Comparison of ENCODE assay signal across 8 cellular contexts in genomic region chr17:40819528-40820125, GRCh38. TPM values are rescaled to one million over a fixed set of nuclear protein-coding genes. Genes with fewer than 3 reads are reported as not detected.
DNase-seq lines count a peak whose midpoint lies in the region; ATAC-seq and TF ChIP-seq lines count a peak whose summit lies in the region.

No MANE protein-coding gene starts in this region.

- no peaks in the 10 kb centered on the region for H3K27me3 ChIP-seq in psoas muscle (ENCODE audit: insufficient read depth in 3 of 3, low read length in 2 of 3)

- no peaks in the 10 kb centered on the region for H3K9me3 Mint-ChIP-seq in activated CD4-positive, alpha-beta memory T cell treated with anti-CD3 and anti-CD28 coated beads, Interleukin-2, amount 10 ng/mL, durations not matched to agents 7 days and 5 days

- CTCF ChIA-PET in activated CD4-positive, alpha-beta memory T cell treated with anti-CD3 and anti-CD28 coated beads, Interleukin-2, amount 10 ng/mL, durations not matched to agents 7 days and 5 days (lab: Charles Lee): interaction anchor here (0.6 to 2.4 kb wide), 10 partner anchors 16 to 869 kb away, joined by 3 to 11 read pairs (median 4); no protein-coding TSS in a partner anchor
- CTCF ChIA-PET in GM10248 (lab: Yijun Ruan, JAX): interaction anchor here (1.0 to 3.3 kb wide), 8 partner anchors 11 to 846 kb away, joined by 3 to 17 read pairs (median 4); no protein-coding TSS in a partner anchor

- H3K36me3 Mint-ChIP-seq in activated CD4-positive, alpha-beta memory T cell treated with anti-CD3 and anti-CD28 coated beads, Interleukin-2, amount 10 ng/mL, durations not matched to agents 7 days and 5 days (ENCODE audit: low read depth): peaks cover 24% of the 10 kb centered on the region

- H3K27me3 Mint-ChIP-seq in activated CD4-positive, alpha-beta memory T cell treated with anti-CD3 and anti-CD28 coated beads, Interleukin-2, amount 10 ng/mL, durations not matched to agents 7 days and 5 days: peaks cover 1% of the 10 kb centered on the region

- intact Hi-C loops in psoas muscle (cut with DNase I): no loop called here

- H3K27ac ChIP-seq in psoas muscle: peak overlapping the region; percentile 90

- H3K9me3 ChIP-seq in psoas muscle: no peaks in the 10 kb centered on the region

- H3K27ac Mint-ChIP-seq in activated CD4-positive, alpha-beta memory T cell treated with anti-CD3 and anti-CD28 coated beads, Interleukin-2, amount 10 ng/mL, durations not matched to agents 7 days and 5 days: peak overlapping the region; percentile 69

- peaks cover 17% of the 10 kb centered on the region for H3K4me1 ChIP-seq in psoas muscle

- WGBS in psoas muscle, 3 donors: 30 to 36% (median 35%) methylated on average over 9 of the region's 9 CpGs

- TF ChIP-seq CTCF in psoas muscle (IDR thresholded peaks at IDR 0.05) (no peak), GM10248 (IDR thresholded peaks at IDR 0.05; ENCODE audit: control extremely low read depth, extremely low read depth, low read depth, missing control alignments) (no peak)

- peaks cover 42% of the 10 kb centered on the region for H3K4me1 Mint-ChIP-seq in activated CD4-positive, alpha-beta memory T cell treated with anti-CD3 and anti-CD28 coated beads, Interleukin-2, amount 10 ng/mL, durations not matched to agents 7 days and 5 days

- H3K4me3 ChIP-seq in psoas muscle: peak overlapping the region; percentile 89

- POLR2A ChIA-PET in activated CD4-positive, alpha-beta memory T cell treated with anti-CD3 and anti-CD28 coated beads, Interleukin-2, amount 10 ng/mL, durations not matched to agents 7 days and 5 days (lab: Charles Lee): interaction anchor here (1.3 to 2.6 kb wide), 3 partner anchors 172 to 870 kb away, joined by 3 to 19 read pairs (median 6); partner anchors contain the start of gene SMARCE1
- POLR2A ChIA-PET in GM10248 (lab: Yijun Ruan, JAX): no interaction called here

- peak overlapping the region; percentile 74 for H3K4me3 Mint-ChIP-seq in activated CD4-positive, alpha-beta memory T cell treated with anti-CD3 and anti-CD28 coated beads, Interleukin-2, amount 10 ng/mL, durations not matched to agents 7 days and 5 days

- DNase-seq in NCI-H82 (lab: John Stamatoyannopoulos, UW) (peak; percentile 12), NCI-H82 treated with DMSO at 0.1 percent for 48 hours (lab: John Stamatoyannopoulos, UW; ENCODE audit: unreplicated experiment) (no peak), globus pallidus (ENCODE audit: low spot score) (peak; percentile 18), psoas muscle (no peak), GM10248 (ENCODE audit: extremely low spot score) (no peak)
- DNase-seq in activated CD4-positive, alpha-beta memory T cell treated with anti-CD3 and anti-CD28 coated beads, Interleukin-2, amount 10 ng/mL, durations not matched to agents 7 days and 5 days: no peak

- H3K36me3 ChIP-seq in psoas muscle (ENCODE audit: insufficient read depth in 1 of 2, low read depth in 1 of 2): peaks cover 4 to 14% of the 10 kb centered on the region in 2 donors

- ATAC-seq in psoas muscle (peak in 3 of 4 donors; percentile 48 to 68 (median 52)), HG02798 (IDR thresholded peaks at IDR 0.05; ENCODE audit: poor library complexity, unreplicated experiment) (no peak), GM21619 (IDR thresholded peaks at IDR 0.05; ENCODE audit: unreplicated experiment) (no peak)

RNA-seq across cellular contexts. Expression of gene KRT10, which starts 2.8 kb away (rescaled TPM):
- 10 to 100 TPM; 20.7 to 22.0 TPM for total RNA-seq in activated CD4-positive, alpha-beta memory T cell treated with anti-CD3 and anti-CD28 coated beads, Interleukin-2, amount 10 ng/mL, durations not matched to agents 7 days and 5 days
- 10 to 100 TPM; 24.2 to 32.9 (median 30.5) TPM for total RNA-seq in psoas muscle
- 10 to 100 TPM; 23.3 to 38.8 (median 35.3) TPM for polyA plus RNA-seq in psoas muscle

RNA-seq across cellular contexts. Expression of gene KRT28, which starts 19.9 kb away (rescaled TPM):
- total RNA-seq in activated CD4-positive, alpha-beta memory T cell treated with anti-CD3 and anti-CD28 coated beads, Interleukin-2, amount 10 ng/mL, durations not matched to agents 7 days and 5 days: not detected
- total RNA-seq in psoas muscle: not detected
- not detected for polyA plus RNA-seq in psoas muscle

RNA-seq across cellular contexts. Expression of gene KRT27, which starts 37.3 kb away (rescaled TPM):
- not detected for total RNA-seq in activated CD4-positive, alpha-beta memory T cell treated with anti-CD3 and anti-CD28 coated beads, Interleukin-2, amount 10 ng/mL, durations not matched to agents 7 days and 5 days
- not detected for total RNA-seq in psoas muscle
- under 1 TPM in 1 of 3 donors, not detected in 2; 0.01 TPM for polyA plus RNA-seq in psoas muscle

RNA-seq across cellular contexts. Expression of gene KRT12, which starts 47.4 kb away (rescaled TPM):
- total RNA-seq in activated CD4-positive, alpha-beta memory T cell treated with anti-CD3 and anti-CD28 coated beads, Interleukin-2, amount 10 ng/mL, durations not matched to agents 7 days and 5 days: not detected
- not detected for total RNA-seq in psoas muscle
- not detected for polyA plus RNA-seq in psoas muscle

RNA-seq across cellular contexts. Expression of gene KRT26, which starts 47.6 kb away (rescaled TPM):
- total RNA-seq in activated CD4-positive, alpha-beta memory T cell treated with anti-CD3 and anti-CD28 coated beads, Interleukin-2, amount 10 ng/mL, durations not matched to agents 7 days and 5 days: not detected
- total RNA-seq in psoas muscle: not detected
- polyA plus RNA-seq in psoas muscle: not detected

Comparison
In these comparisons a context has a peak if more than half of its experiments do, and no peak if none do; other contexts are left out.
1. DNase-seq: peak in NCI-H82 (single experiment) and globus pallidus (single experiment); none in NCI-H82 treated with DMSO at 0.1 percent for 48 hours (single experiment), activated CD4-positive, alpha-beta memory T cell treated with anti-CD3 and anti-CD28 coated beads, Interleukin-2, amount 10 ng/mL, durations not matched to agents 7 days and 5 days (single experiment), psoas muscle (0 of 2) and GM10248 (single experiment).
2. ATAC-seq: peak in psoas muscle (3 of 4); none in HG02798 (single experiment) and GM21619 (single experiment).